Comparison of ENCODE assay signal across 8 cellular contexts in the genomic region with DNA sequence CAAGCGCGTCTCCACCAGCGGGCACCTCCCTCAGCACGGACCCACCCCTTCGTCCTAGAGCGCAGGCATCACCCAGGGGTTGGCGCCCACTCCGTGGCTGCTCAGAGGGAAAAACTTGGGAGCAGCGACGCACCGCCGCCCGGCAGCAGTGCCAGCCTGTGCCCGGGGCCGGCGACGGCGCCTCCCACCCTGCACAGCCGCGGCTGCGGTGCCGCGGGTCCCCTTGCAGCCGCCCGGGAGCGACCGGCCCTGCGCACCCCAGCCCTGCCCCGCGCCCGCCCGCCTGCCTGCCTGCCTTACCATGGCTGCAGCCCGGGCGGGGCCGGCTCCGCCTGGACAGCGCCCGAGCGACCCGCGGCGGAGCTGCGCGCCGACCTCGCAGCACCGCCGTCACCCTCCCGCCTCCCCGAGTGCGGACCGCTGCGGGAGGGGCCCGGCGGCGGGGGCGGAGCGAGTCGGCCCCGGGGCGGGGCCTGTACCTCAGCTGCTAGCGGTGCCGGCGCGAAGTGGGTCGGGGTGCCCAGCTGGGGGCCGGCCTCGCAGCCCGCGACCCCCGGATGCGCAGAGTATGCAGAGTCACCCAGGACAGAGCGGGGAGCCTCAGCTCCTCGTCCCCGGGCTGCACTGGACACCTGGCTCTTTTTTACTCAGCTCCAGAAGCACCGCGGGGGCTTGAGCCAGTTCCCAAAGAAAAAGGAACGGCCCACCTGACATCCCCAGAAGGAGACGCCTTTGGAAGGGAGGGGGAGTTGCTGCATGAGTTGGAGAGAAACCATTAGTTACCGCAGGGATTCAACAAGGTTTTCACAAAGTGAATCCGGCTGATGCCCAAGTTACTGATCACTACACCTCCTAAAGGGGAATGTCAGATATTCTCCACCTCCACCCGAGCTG. TPM values are rescaled to one million over a fixed set of nuclear protein-coding genes. Genes with fewer than 3 reads are reported as not detected.
DNase-seq lines count a peak whose midpoint lies in the region; ATAC-seq, FAIRE-seq and TF ChIP-seq lines count a peak whose summit lies in the region.

No MANE protein-coding gene starts in this region.

- FAIRE-seq in small intestine (lab: Jason Lieb, UNC) = no peak

- TF ChIP-seq CTCF in WI38 (IDR thresholded peaks at IDR 0.05; ENCODE audit: low read depth, low read length) (no peak), cardiac fibroblast (IDR thresholded peaks at IDR 0.05; ENCODE audit: low read depth, low read length) (no peak)

- no peaks in the 10 kb centered on the region for H3K9me3 ChIP-seq in small intestine (ENCODE audit: control insufficient read depth, low read depth)

- no peaks in the 10 kb centered on the region for H3K36me3 ChIP-seq in small intestine (ENCODE audit: control insufficient read depth in 2 of 2, insufficient read depth in 2 of 2, low read length in 2 of 2)

- no peaks in the 10 kb centered on the region for H3K27me3 ChIP-seq in small intestine (ENCODE audit: control insufficient read depth in 2 of 2, insufficient read depth in 2 of 2, low read length in 2 of 2)

- WGBS in small intestine, 3 donors = 2 to 4% (median 2%) methylated on average over 41 to 82 of the region's 82 CpGs

- peak overlapping the region; percentile 28 for H3K4me3 ChIP-seq in Jurkat, Clone E6-1 (ENCODE audit: low read length)
- H3K4me3 ChIP-seq in WI38 (ENCODE audit: low read depth, low read length) (peak overlapping the region; percentile 45), cardiac fibroblast (replicated peaks in 1 of 2; ENCODE audit: low read depth in 2 of 2, low read length in 2 of 2) (peak overlapping the region; percentile 47 to 54), small intestine (ENCODE audit: low read depth in 1 of 2, low read length in 2 of 2) (peak overlapping the region in 1 of 2 donors; percentile 50)

- DNase-seq in Jurkat, Clone E6-1 (ENCODE audit: low read depth, low spot score) = no peak
- DNase-seq in cardiac fibroblast (ENCODE audit: low read depth in 2 of 2) = peak in 1 of 2 donors; percentile 55
- DNase-seq in inferior parietal cortex (ENCODE audit: extremely low spot score) = peak; percentile 77
- DNase-seq in small intestine = peak; percentile 43

- ATAC-seq in GM18867 (IDR thresholded peaks at IDR 0.05; ENCODE audit: unreplicated experiment) = peak; percentile 72
- no peak for ATAC-seq in GM18858 (IDR thresholded peaks at IDR 0.05; ENCODE audit: unreplicated experiment)
- no peak for ATAC-seq in GM21723 (IDR thresholded peaks at IDR 0.05; ENCODE audit: unreplicated experiment)

- H3K27ac ChIP-seq in small intestine (ENCODE audit: low read depth in 1 of 2, low read length in 1 of 2) = no peak overlapping the region

- H3K4me1 ChIP-seq in small intestine (ENCODE audit: control insufficient read depth in 2 of 2, insufficient read depth in 1 of 2, low read depth in 1 of 2, low read length in 1 of 2) = no peaks in the 10 kb centered on the region

RNA-seq across cellular contexts. Expression of a gene that starts 17.5 kb away (rescaled TPM):
- 26.3 TPM for polyA plus RNA-seq in Jurkat, Clone E6-1 (2012; ENCODE audit: insufficient read depth, insufficient read length)
- polyA plus RNA-seq in small intestine = 10 to 100 TPM; 15.4 to 25.7 (median 15.4) TPM

RNA-seq across cellular contexts. Expression of a gene that starts 43.7 kb away (rescaled TPM):
- polyA plus RNA-seq in Jurkat, Clone E6-1 (2012; ENCODE audit: insufficient read depth, insufficient read length) = not detected
- polyA plus RNA-seq in small intestine = under 1 TPM in 1 of 3 donors, not detected in 2; 0.03 TPM
